In genomic region chr12:105766029-105766428, GRCh38 we compare ENCODE assay signal across 21 cellular contexts.
DNase-seq lines count a peak whose midpoint lies in the region; ATAC-seq, FAIRE-seq and TF ChIP-seq lines count a peak whose summit lies in the region.
"Had no signal": no experiment of that assay in that cellular context is flagged by ENCODE, and none has a peak within 500 bp of the region (broad histone marks: within the 10 kb centered on the region; RNA-seq: fewer than 3 reads in every experiment).

No MANE protein-coding gene starts in this region.

- SMC1A ChIA-PET in GM12878 (lab: Charles Lee; ENCODE audit: uncharacterized antibody, unreplicated experiment) = interaction anchor here (0.6 to 1.5 kb wide), 3 partner anchors 9 to 179 kb away, joined by 3 to 5 read pairs (median 5); no protein-coding TSS in a partner anchor

- DNase-seq in MV-4-11 (lab: John Stamatoyannopoulos, UW) (peak; percentile 12), GM12878 (ENCODE audit: low read depth, low spot score) (no peak), GOT3 (lab: John Stamatoyannopoulos, UW) (no peak)
- DNase-seq in activated naive CD4-positive, alpha-beta T cell treated with Interleukin-2 at 50 U/mL for 16 hours = no peak
- DNase-seq: AML-193; C1 segment of cervical spinal cord; CD4-positive, alpha-beta memory T cell; CD4-positive, CD25-positive, alpha-beta regulatory T cell; CD8-positive, alpha-beta memory T cell; COR-L47; DMS 273 treated with DMSO at 0.1 percent for 48 hours; DMS153; DMS53; DMS79; DND-41; GF-D8 had no signal

- H3K27ac ChIP-seq in BLaER1 (no peak overlapping the region), GM12878 (ENCODE audit: control insufficient read depth, insufficient read depth) (peak overlapping the region; percentile 38; the same call in 1 of the 2 replicates)
- H3K27ac ChIP-seq: 22Rv1, A549 had no signal

- H3K4me3 ChIP-seq in BLaER1 (no peak overlapping the region), GM12878 (no peak overlapping the region)
- H3K4me3 ChIP-seq: A549 had no signal

- TF ChIP-seq RAD21 in GM12878 (IDR thresholded peaks at IDR 0.05; ENCODE audit: insufficient read depth, low read depth, low read length) = no peak

- H3K36me3 ChIP-seq in BLaER1 (no peaks in the 10 kb centered on the region), GM12878 (ENCODE audit: control insufficient read depth in 2 of 2, insufficient read depth in 2 of 2, low read length in 1 of 2) (no peaks in the 10 kb centered on the region)

- no TSS peak for BruUV-seq in GM12878 (replicated peaks; lab: Mats Ljungman, UMichigan)

- in situ Hi-C loops in GM12878 (cut with MboI) = no loop called here

- H3K4me2 ChIP-seq in BLaER1 (0 out of 2 replicates have a peak overlapping the region, but pooled peaks have one; percentile 7), GM12878 (ENCODE audit: control insufficient read depth, insufficient read depth) (no peak overlapping the region; the same call in 1 of the 2 replicates)
- H3K4me2 ChIP-seq: A549 had no signal

- POLR2A ChIA-PET in GM12878 (lab: Charles Lee) = interaction anchor here (0.6 kb wide), 1 partner anchor 1533 kb away, joined by 3 read pairs; no protein-coding TSS in a partner anchor

- no peaks in the 10 kb centered on the region for H3K27me3 ChIP-seq in BLaER1
- no peaks in the 10 kb centered on the region for H3K27me3 ChIP-seq in GM12878 (replicated peaks in 1 of 2; ENCODE audit: control insufficient read depth in 2 of 2, insufficient read depth in 2 of 2, low read length in 1 of 2)

- 33% methylated on average over 4 of the region's 4 CpGs for WGBS in GM12878 (ENCODE audit: insufficient coverage, insufficient replicate concordance, low lambda C conversion rate, missing lambda C conversion rate)

- H3K79me2 ChIP-seq in GM12878 (ENCODE audit: control insufficient read depth, insufficient read depth, low read length) = no peaks in the 10 kb centered on the region

- no peak overlapping the region for H3K9ac ChIP-seq in BLaER1
- no peak overlapping the region for H3K9ac ChIP-seq in GM12878 (ENCODE audit: control insufficient read depth, insufficient read depth, low read length)

- peak overlapping the region; percentile 12; the same call in 1 of the 2 replicates for H2AFZ ChIP-seq in GM12878 (ENCODE audit: control insufficient read depth, low read depth, low read length)

- H3K9me3 ChIP-seq in BLaER1 = no peaks in the 10 kb centered on the region
- no peaks in the 10 kb centered on the region for H3K9me3 ChIP-seq in GM12878 (replicated peaks; ENCODE audit: control insufficient read depth, insufficient read depth, low read length)
- H3K9me3 ChIP-seq: A549 had no signal

- H3K4me1 ChIP-seq in BLaER1 (no peaks in the 10 kb centered on the region), GM12878 (ENCODE audit: control insufficient read depth, insufficient read depth, low read length) (peaks cover 11% of the 10 kb centered on the region)

- no peak for TF ChIP-seq POLR2A in GM12878 (IDR thresholded peaks at IDR 0.05; ENCODE audit: low read depth, low read length)

- TF ChIP-seq EP300 in GM12878 (IDR thresholded peaks at IDR 0.05; ENCODE audit: borderline replicate concordance in 1 of 2, control insufficient read depth in 1 of 2, low read depth in 2 of 2, low read length in 2 of 2) = no peak

- ATAC-seq in GM12878 (no peak), HG03571 (IDR thresholded peaks at IDR 0.05; ENCODE audit: unreplicated experiment) (no peak)
- ATAC-seq: A549 had no signal

- H4K20me1 ChIP-seq in BLaER1 (no peaks in the 10 kb centered on the region), GM12878 (ENCODE audit: control insufficient read depth, insufficient read depth) (no peaks in the 10 kb centered on the region)

- intact Hi-C loops in GM12878 (cut with micrococcal nuclease; ENCODE audit: unreplicated experiment) = no loop called here

- RAD21 ChIA-PET in GM12878 (lab: Charles Lee; ENCODE audit: unreplicated experiment) = no interaction called here

- TF ChIP-seq CTCF in GM12878 (IDR thresholded peaks at IDR 0.05 in 2 of 3, conservative IDR thresholded peaks at IDR 0.05 in 1 of 3; ENCODE audit: control insufficient read depth in 2 of 3, extremely low read depth in 1 of 3, insufficient read depth in 1 of 3, low read depth in 3 of 3, low read length in 3 of 3) = no peak

- CTCF ChIA-PET in GM12878 (lab: Yijun Ruan, JAX) = no interaction called here

- FAIRE-seq in GM12878 (lab: Jason Lieb, UNC) = no peak
- FAIRE-seq: A549, G401.6 had no signal

TF ChIP-seq in GM12878, 131 proteins besides CTCF, POLR2A, EP300 and RAD21 (continues in another document):
- TF ChIP-seq RFX5 (IDR thresholded peaks at IDR 0.05; ENCODE audit: low read depth, low read length) (no peak), SUZ12 (IDR thresholded peaks at IDR 0.05; ENCODE audit: unreplicated experiment) (no peak), NR2F1 (conservative IDR thresholded peaks at IDR 0.05) (no peak), BHLHE40 (IDR thresholded peaks at IDR 0.05; ENCODE audit: borderline replicate concordance in 1 of 2, low read depth in 2 of 2, low read length in 1 of 2) (no peak), STAT3 (IDR thresholded peaks at IDR 0.05; ENCODE audit: low read depth, low read length) (no peak), ASH2L (IDR thresholded peaks at IDR 0.05; ENCODE audit: borderline replicate concordance, low read depth) (no peak), NBN (IDR thresholded peaks at IDR 0.05) (no peak), ZBTB4 (CRISPR knock-in tag; IDR thresholded peaks at IDR 0.05) (no peak), ATF3 (IDR thresholded peaks at IDR 0.05; ENCODE audit: borderline replicate concordance, extremely low read depth, low read depth, low read length) (no peak), PML (IDR thresholded peaks at IDR 0.05; ENCODE audit: low read length) (no peak), SIN3A (IDR thresholded peaks at IDR 0.05; ENCODE audit: low read depth, low read length) (no peak)
- TF ChIP-seq, protein P1, sequence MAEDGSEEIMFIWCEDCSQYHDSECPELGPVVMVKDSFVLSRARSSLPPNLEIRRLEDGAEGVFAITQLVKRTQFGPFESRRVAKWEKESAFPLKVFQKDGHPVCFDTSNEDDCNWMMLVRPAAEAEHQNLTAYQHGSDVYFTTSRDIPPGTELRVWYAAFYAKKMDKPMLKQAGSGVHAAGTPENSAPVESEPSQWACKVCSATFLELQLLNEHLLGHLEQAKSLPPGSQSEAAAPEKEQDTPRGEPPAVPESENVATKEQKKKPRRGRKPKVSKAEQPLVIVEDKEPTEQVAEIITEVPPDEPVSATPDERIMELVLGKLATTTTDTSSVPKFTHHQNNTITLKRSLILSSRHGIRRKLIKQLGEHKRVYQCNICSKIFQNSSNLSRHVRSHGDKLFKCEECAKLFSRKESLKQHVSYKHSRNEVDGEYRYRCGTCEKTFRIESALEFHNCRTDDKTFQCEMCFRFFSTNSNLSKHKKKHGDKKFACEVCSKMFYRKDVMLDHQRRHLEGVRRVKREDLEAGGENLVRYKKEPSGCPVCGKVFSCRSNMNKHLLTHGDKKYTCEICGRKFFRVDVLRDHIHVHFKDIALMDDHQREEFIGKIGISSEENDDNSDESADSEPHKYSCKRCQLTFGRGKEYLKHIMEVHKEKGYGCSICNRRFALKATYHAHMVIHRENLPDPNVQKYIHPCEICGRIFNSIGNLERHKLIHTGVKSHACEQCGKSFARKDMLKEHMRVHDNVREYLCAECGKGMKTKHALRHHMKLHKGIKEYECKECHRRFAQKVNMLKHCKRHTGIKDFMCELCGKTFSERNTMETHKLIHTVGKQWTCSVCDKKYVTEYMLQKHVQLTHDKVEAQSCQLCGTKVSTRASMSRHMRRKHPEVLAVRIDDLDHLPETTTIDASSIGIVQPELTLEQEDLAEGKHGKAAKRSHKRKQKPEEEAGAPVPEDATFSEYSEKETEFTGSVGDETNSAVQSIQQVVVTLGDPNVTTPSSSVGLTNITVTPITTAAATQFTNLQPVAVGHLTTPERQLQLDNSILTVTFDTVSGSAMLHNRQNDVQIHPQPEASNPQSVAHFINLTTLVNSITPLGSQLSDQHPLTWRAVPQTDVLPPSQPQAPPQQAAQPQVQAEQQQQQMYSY (CRISPR knock-in tag; IDR thresholded peaks at IDR 0.05) = no peak
